Comparison of ENCODE assay signal across 12 cellular contexts in genomic region chr16:10266809-10267208, GRCh38.
A peak's percentile ranks its signal among the peaks of the same experiment; 100 is the strongest.
DNase-seq lines count a peak whose midpoint lies in the region; ATAC-seq and TF ChIP-seq lines count a peak whose summit lies in the region.
"Had no signal": no experiment of that assay in that cellular context is flagged by ENCODE, and none has a peak within 500 bp of the region (broad histone marks: within the 10 kb centered on the region; RNA-seq: fewer than 3 reads in every experiment).

No MANE protein-coding gene starts in this region.

- H3K4me1 ChIP-seq in hepatocyte (ENCODE audit: insufficient read depth) (no peaks in the 10 kb centered on the region), Caco-2 (0 out of 2 replicates have a peak, but pooled peaks cover 5% of the 10 kb centered on the region), gastrocnemius medialis (no peaks in the 10 kb centered on the region)
- H3K4me1 ChIP-seq: left lung had no signal

- no peaks in the 10 kb centered on the region for H4K20me1 ChIP-seq in hepatocyte (ENCODE audit: insufficient read depth, poor library complexity, severe bottlenecking)

- BruUV-seq in Caco-2 (replicated peaks; lab: Mats Ljungman, UMichigan): no TSS peak

- 94% methylated on average over 5 of the region's 5 CpGs for WGBS in hepatocyte (ENCODE audit: low lambda C conversion rate, missing lambda C conversion rate)

- POLR2A ChIA-PET in activated B cell treated with CpG ODN at 0.5 μM for 24 hours (lab: Charles Lee) (no interaction called here), Caco-2 (lab: Charles Lee) (no interaction called here)

- no peak overlapping the region for H2AFZ ChIP-seq in hepatocyte

- H3K9me2 ChIP-seq in hepatocyte (replicated peaks; ENCODE audit: insufficient read depth): no peaks in the 10 kb centered on the region

- no peak for TF ChIP-seq POLR2A in gastrocnemius medialis (IDR thresholded peaks at IDR 0.05)

- DNase-seq in activated CD8-positive, alpha-beta memory T cell treated with anti-CD3 and anti-CD28 coated beads, Interleukin-2, amount 10 ng/mL, durations not matched to agents 7 days and 5 days: peak; percentile 68
- DNase-seq in activated CD8-positive, alpha-beta memory T cell treated with anti-CD3 and anti-CD28 coated beads for 24 hours: no peak
- DNase-seq in activated B cell treated with CpG ODN at 0.5 μM for 24 hours: no peak
- DNase-seq in stimulated activated CD8-positive, alpha-beta memory T cell treated with anti-CD3 and anti-CD28 coated beads, Interleukin-2, amount 100 ng/mL, for 48 hours (ENCODE audit: low read depth in 2 of 2): peak; percentile 2 to 15
- DNase-seq in hepatocyte (ENCODE audit: low spot score): no peak
- no peak for DNase-seq in Caco-2
- no peak for DNase-seq in gastrocnemius medialis
- DNase-seq: DND-41, left lung, NCI-H2171, posterior cingulate gyrus had no signal

- TF ChIP-seq CTCF in activated B cell treated with CpG ODN at 0.5 μM for 24 hours (IDR thresholded peaks at IDR 0.05): no peak
- TF ChIP-seq CTCF in hepatocyte (IDR thresholded peaks at IDR 0.05; ENCODE audit: poor library complexity): no peak
- TF ChIP-seq CTCF in Caco-2 (IDR thresholded peaks at IDR 0.05; ENCODE audit: insufficient read depth in 1 of 2, low read depth in 1 of 2, low read length in 1 of 2, severe bottlenecking in 1 of 2, unreplicated experiment in 1 of 2): no peak
- no peak for TF ChIP-seq CTCF in gastrocnemius medialis (IDR thresholded peaks at IDR 0.05 in 4 of 5, conservative IDR thresholded peaks at IDR 0.05 in 1 of 5)

- H3K79me2 ChIP-seq in hepatocyte: no peaks in the 10 kb centered on the region

- H3K4me3 ChIP-seq in hepatocyte: no peak overlapping the region
- H3K4me3 ChIP-seq in Caco-2 (ENCODE audit: low read depth, low read length): no peak overlapping the region
- H3K4me3 ChIP-seq in gastrocnemius medialis: no peak overlapping the region
- H3K4me3 ChIP-seq: left lung had no signal

- no peaks in the 10 kb centered on the region for H3K27me3 ChIP-seq in hepatocyte
- no peaks in the 10 kb centered on the region for H3K27me3 ChIP-seq in Caco-2 (replicated peaks; ENCODE audit: control insufficient read depth, insufficient read depth, low read length)
- no peaks in the 10 kb centered on the region for H3K27me3 ChIP-seq in gastrocnemius medialis
- H3K27me3 ChIP-seq: left lung had no signal

- H3K9me3 Mint-ChIP-seq in activated CD8-positive, alpha-beta memory T cell treated with anti-CD3 and anti-CD28 coated beads, Interleukin-2, amount 10 ng/mL, durations not matched to agents 7 days and 5 days (ENCODE audit: low read depth): peaks cover 6% of the 10 kb centered on the region
- H3K9me3 Mint-ChIP-seq in activated B cell treated with CpG ODN at 0.5 μM for 24 hours: peaks cover 1% of the 10 kb centered on the region
- H3K9me3 Mint-ChIP-seq in Caco-2 (ENCODE audit: unreplicated experiment): no peaks in the 10 kb centered on the region

- no peak overlapping the region for H3K4me2 ChIP-seq in hepatocyte

- H3K4me1 Mint-ChIP-seq in activated CD8-positive, alpha-beta memory T cell treated with anti-CD3 and anti-CD28 coated beads, Interleukin-2, amount 10 ng/mL, durations not matched to agents 7 days and 5 days: peaks cover 8% of the 10 kb centered on the region
- H3K4me1 Mint-ChIP-seq in activated B cell treated with CpG ODN at 0.5 μM for 24 hours (peaks cover 9% of the 10 kb centered on the region), Caco-2 (ENCODE audit: low read depth, unreplicated experiment) (no peaks in the 10 kb centered on the region)

- H3K9me3 ChIP-seq in hepatocyte (ENCODE audit: low read depth) (no peaks in the 10 kb centered on the region), Caco-2 (peaks cover 3% of the 10 kb centered on the region; the same call in 1 of the 2 replicates), gastrocnemius medialis (no peaks in the 10 kb centered on the region)
- H3K9me3 ChIP-seq: left lung had no signal

- ATAC-seq in activated CD8-positive, alpha-beta memory T cell treated with anti-CD3 and anti-CD28 coated beads, Interleukin-2, amount 10 ng/mL, durations not matched to agents 7 days and 5 days: peak; percentile 95
- peak; percentile 78 for ATAC-seq in GM21786 (IDR thresholded peaks at IDR 0.05; ENCODE audit: unreplicated experiment)
- ATAC-seq in activated B cell treated with CpG ODN at 0.5 μM for 24 hours (ENCODE audit: low read depth): peak; percentile 54
- no peak for ATAC-seq in gastrocnemius medialis

- no peak overlapping the region for H3K4me3 Mint-ChIP-seq in activated CD8-positive, alpha-beta memory T cell treated with anti-CD3 and anti-CD28 coated beads, Interleukin-2, amount 10 ng/mL, durations not matched to agents 7 days and 5 days
- H3K4me3 Mint-ChIP-seq in activated B cell treated with CpG ODN at 0.5 μM for 24 hours (no peak overlapping the region), Caco-2 (ENCODE audit: unreplicated experiment) (no peak overlapping the region)

- H3K36me3 Mint-ChIP-seq in activated CD8-positive, alpha-beta memory T cell treated with anti-CD3 and anti-CD28 coated beads, Interleukin-2, amount 10 ng/mL, durations not matched to agents 7 days and 5 days: peaks cover 3% of the 10 kb centered on the region
- H3K36me3 Mint-ChIP-seq in activated B cell treated with CpG ODN at 0.5 μM for 24 hours (ENCODE audit: low read depth) (no peaks in the 10 kb centered on the region), Caco-2 (ENCODE audit: insufficient read depth, unreplicated experiment) (no peaks in the 10 kb centered on the region)

- H3K27me3 Mint-ChIP-seq in activated CD8-positive, alpha-beta memory T cell treated with anti-CD3 and anti-CD28 coated beads, Interleukin-2, amount 10 ng/mL, durations not matched to agents 7 days and 5 days: no peaks in the 10 kb centered on the region
- H3K27me3 Mint-ChIP-seq in activated B cell treated with CpG ODN at 0.5 μM for 24 hours (no peaks in the 10 kb centered on the region), Caco-2 (ENCODE audit: insufficient read depth, unreplicated experiment) (no peaks in the 10 kb centered on the region)

- in situ Hi-C loops in gastrocnemius medialis (cut with MboI; ENCODE audit: low sequenced_read_pairs in 4 of 4): loop anchor here in 1 of 4 donors (10.0 kb wide), 1 partner anchor 248 kb away; no protein-coding TSS in a partner anchor

- no peaks in the 10 kb centered on the region for H3K36me3 ChIP-seq in hepatocyte (replicated peaks; ENCODE audit: insufficient read depth, low read depth)
- H3K36me3 ChIP-seq in Caco-2 (ENCODE audit: control insufficient read depth, insufficient read depth, low read length): no peaks in the 10 kb centered on the region
- no peaks in the 10 kb centered on the region for H3K36me3 ChIP-seq in gastrocnemius medialis
- H3K36me3 ChIP-seq: left lung had no signal

- CTCF ChIA-PET in activated CD8-positive, alpha-beta memory T cell treated with anti-CD3 and anti-CD28 coated beads, Interleukin-2, amount 10 ng/mL, durations not matched to agents 7 days and 5 days (lab: Charles Lee): interaction anchor here (2.0 kb wide), 1 partner anchor 10 kb away, joined by 8 read pairs; no protein-coding TSS in a partner anchor
- CTCF ChIA-PET in activated B cell treated with CpG ODN at 0.5 μM for 24 hours (lab: Charles Lee): no interaction called here
- CTCF ChIA-PET in Caco-2 (lab: Charles Lee): no interaction called here

- H3K27ac ChIP-seq in hepatocyte (no peak overlapping the region), gastrocnemius medialis (no peak overlapping the region)
- H3K27ac ChIP-seq: left lung had no signal

- H3K27ac Mint-ChIP-seq in activated CD8-positive, alpha-beta memory T cell treated with anti-CD3 and anti-CD28 coated beads, Interleukin-2, amount 10 ng/mL, durations not matched to agents 7 days and 5 days: peak overlapping the region; percentile 33
- H3K27ac Mint-ChIP-seq in activated B cell treated with CpG ODN at 0.5 μM for 24 hours: peak overlapping the region; percentile 11
- H3K27ac Mint-ChIP-seq in Caco-2 (ENCODE audit: unreplicated experiment): no peak overlapping the region

- intact Hi-C loops in activated B cell treated with CpG ODN at 0.5 μM for 24 hours (cut with micrococcal nuclease): no loop called here
- intact Hi-C loops in Caco-2 (cut with micrococcal nuclease; ENCODE audit: unreplicated experiment): no loop called here
- intact Hi-C loops in gastrocnemius medialis (cut with DNase I; ENCODE audit: low total_unique reads): no loop called here

Comparison
In these comparisons a context has a peak if more than half of its experiments do, and no peak if none do; other contexts are left out.
1. DNase-seq: peak in activated CD8-positive, alpha-beta memory T cell treated with anti-CD3 and anti-CD28 coated beads, Interleukin-2, amount 10 ng/mL, durations not matched to agents 7 days and 5 days (single experiment) and stimulated activated CD8-positive, alpha-beta memory T cell treated with anti-CD3 and anti-CD28 coated beads, Interleukin-2, amount 100 ng/mL, for 48 hours (2 of 2); none in activated CD8-positive, alpha-beta memory T cell treated with anti-CD3 and anti-CD28 coated beads for 24 hours (single experiment), activated B cell treated with CpG ODN at 0.5 μM for 24 hours (single experiment), hepatocyte (single experiment), Caco-2 (0 of 2) and gastrocnemius medialis (0 of 2).
2. ATAC-seq: peak in activated CD8-positive, alpha-beta memory T cell treated with anti-CD3 and anti-CD28 coated beads, Interleukin-2, amount 10 ng/mL, durations not matched to agents 7 days and 5 days (single experiment), GM21786 (single experiment) and activated B cell treated with CpG ODN at 0.5 μM for 24 hours (single experiment); none in gastrocnemius medialis (0 of 2).